ENCODE assay signal across 1 cellular context in the genomic region with DNA sequence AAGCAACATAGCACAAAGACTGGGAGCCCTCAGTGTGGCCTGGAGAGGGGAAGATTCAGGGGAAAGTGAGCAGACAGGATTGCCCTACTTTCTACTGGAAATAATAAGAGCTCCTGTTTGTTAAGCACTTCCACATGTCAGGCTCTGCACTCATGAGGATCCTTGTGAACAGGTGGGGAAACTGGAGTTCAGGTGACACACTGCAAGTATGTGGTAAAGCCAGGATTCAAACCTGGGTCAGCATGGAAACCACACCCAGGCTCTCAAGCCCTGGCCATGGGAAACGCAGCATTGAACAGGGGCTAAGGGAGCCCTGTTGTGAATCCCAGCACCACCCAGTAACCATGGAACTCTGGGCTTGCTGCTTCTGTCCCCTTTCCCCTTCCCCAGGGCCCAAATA.
TF ChIP-seq lines count a peak whose summit lies in the region.

No MANE protein-coding gene starts in this region.

TF ChIP-seq in SK-N-SH treated with all-trans-retinoic acid at 6 μM for 48 hours, 23 proteins besides CTCF, POLR2A, EP300 and RAD21 (continued from another document):
- TF ChIP-seq POU6F1 (CRISPR knock-in tag; IDR thresholded peaks at IDR 0.05; ENCODE audit: borderline replicate concordance, low read depth), result no peak
- TF ChIP-seq PPARA (CRISPR knock-in tag; IDR thresholded peaks at IDR 0.05; ENCODE audit: borderline replicate concordance), result no peak
- no peak for TF ChIP-seq OSR1 (CRISPR knock-in tag; IDR thresholded peaks at IDR 0.05)
- TF ChIP-seq TCF4 (CRISPR knock-in tag; IDR thresholded peaks at IDR 0.05; ENCODE audit: borderline replicate concordance), result no peak
- no peak for TF ChIP-seq PATZ1 (CRISPR knock-in tag; IDR thresholded peaks at IDR 0.05; ENCODE audit: borderline replicate concordance)
- no peak for TF ChIP-seq GLIS3 (CRISPR knock-in tag; IDR thresholded peaks at IDR 0.05)
- TF ChIP-seq, protein P1, sequence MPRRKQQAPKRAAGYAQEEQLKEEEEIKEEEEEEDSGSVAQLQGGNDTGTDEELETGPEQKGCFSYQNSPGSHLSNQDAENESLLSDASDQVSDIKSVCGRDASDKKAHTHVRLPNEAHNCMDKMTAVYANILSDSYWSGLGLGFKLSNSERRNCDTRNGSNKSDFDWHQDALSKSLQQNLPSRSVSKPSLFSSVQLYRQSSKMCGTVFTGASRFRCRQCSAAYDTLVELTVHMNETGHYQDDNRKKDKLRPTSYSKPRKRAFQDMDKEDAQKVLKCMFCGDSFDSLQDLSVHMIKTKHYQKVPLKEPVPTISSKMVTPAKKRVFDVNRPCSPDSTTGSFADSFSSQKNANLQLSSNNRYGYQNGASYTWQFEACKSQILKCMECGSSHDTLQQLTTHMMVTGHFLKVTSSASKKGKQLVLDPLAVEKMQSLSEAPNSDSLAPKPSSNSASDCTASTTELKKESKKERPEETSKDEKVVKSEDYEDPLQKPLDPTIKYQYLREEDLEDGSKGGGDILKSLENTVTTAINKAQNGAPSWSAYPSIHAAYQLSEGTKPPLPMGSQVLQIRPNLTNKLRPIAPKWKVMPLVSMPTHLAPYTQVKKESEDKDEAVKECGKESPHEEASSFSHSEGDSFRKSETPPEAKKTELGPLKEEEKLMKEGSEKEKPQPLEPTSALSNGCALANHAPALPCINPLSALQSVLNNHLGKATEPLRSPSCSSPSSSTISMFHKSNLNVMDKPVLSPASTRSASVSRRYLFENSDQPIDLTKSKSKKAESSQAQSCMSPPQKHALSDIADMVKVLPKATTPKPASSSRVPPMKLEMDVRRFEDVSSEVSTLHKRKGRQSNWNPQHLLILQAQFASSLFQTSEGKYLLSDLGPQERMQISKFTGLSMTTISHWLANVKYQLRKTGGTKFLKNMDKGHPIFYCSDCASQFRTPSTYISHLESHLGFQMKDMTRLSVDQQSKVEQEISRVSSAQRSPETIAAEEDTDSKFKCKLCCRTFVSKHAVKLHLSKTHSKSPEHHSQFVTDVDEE (CRISPR knock-in tag; IDR thresholded peaks at IDR 0.05), result no peak
- no peak for TF ChIP-seq ZFP30 (CRISPR knock-in tag; IDR thresholded peaks at IDR 0.05)
- TF ChIP-seq CREB5 (CRISPR knock-in tag; IDR thresholded peaks at IDR 0.05; ENCODE audit: low read depth), result no peak
- TF ChIP-seq ZFP3 (CRISPR knock-in tag; IDR thresholded peaks at IDR 0.05), result no peak
- no peak for TF ChIP-seq ZNF70 (CRISPR knock-in tag; IDR thresholded peaks at IDR 0.05)
- no peak for TF ChIP-seq ZNF8 (CRISPR knock-in tag; IDR thresholded peaks at IDR 0.05)
- TF ChIP-seq ISL1 (CRISPR knock-in tag; IDR thresholded peaks at IDR 0.05), result no peak
